12 cellular contexts compared by ENCODE assay signal in the genomic region with DNA sequence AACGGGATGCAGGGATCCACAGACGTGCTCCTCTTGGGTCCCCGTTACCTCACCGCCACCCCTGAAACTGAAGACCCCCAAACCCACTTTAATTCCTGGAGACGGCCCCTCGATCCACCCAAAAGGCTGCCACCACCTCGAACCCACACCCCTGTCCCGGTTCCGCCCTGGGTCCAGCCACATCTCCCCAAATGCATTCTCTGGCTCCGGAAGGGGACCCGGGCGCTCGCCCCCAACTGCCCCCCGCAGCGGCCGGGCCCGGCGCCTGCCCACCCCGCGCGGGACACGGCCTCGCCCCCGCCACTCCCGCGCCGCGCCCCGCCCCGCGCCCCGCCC. TPM values are rescaled to one million over a fixed set of nuclear protein-coding genes. Genes with fewer than 3 reads are reported as not detected.
DNase-seq lines count a peak whose midpoint lies in the region; ATAC-seq and TF ChIP-seq lines count a peak whose summit lies in the region.
"Had no signal": no experiment of that assay in that cellular context is flagged by ENCODE, and none has a peak within 500 bp of the region (broad histone marks: within the 10 kb centered on the region; RNA-seq: fewer than 3 reads in every experiment).

No MANE protein-coding gene starts in this region.

- DNase-seq in MCF 10A (ENCODE audit: unreplicated experiment) (no peak), lung (ENCODE audit: low spot score) (no peak), tibial artery (no peak), Karpas-422 (no peak)
- DNase-seq in activated naive CD4-positive, alpha-beta T cell (lab: John Stamatoyannopoulos, UW) = no peak
- no peak for DNase-seq in effector CD8-positive, alpha-beta T cell (lab: John Stamatoyannopoulos, UW)
- DNase-seq: activated CD4-positive, alpha-beta T cell treated with anti-CD3 and anti-CD28 coated beads, Interleukin-2, amount 50 U/mL, for 4 hours; SIG-M5 had no signal

- no peak overlapping the region for H3K4me2 ChIP-seq in Karpas-422 (ENCODE audit: low read depth, low read length, poor library complexity, severe bottlenecking)

- H3K36me3 Mint-ChIP-seq in MCF 10A (ENCODE audit: insufficient read depth, unreplicated experiment) = peaks cover 28% of the 10 kb centered on the region

- H3K27ac ChIP-seq in HUES6 (ENCODE audit: low read depth, low read length) (no peak overlapping the region), lung (ENCODE audit: low read depth in 1 of 2, low read length in 1 of 2) (peak overlapping the region; percentile 40 to 71), tibial artery (peak overlapping the region; percentile 83 to 97), Karpas-422 (ENCODE audit: low read length) (no peak overlapping the region)

- H2AFZ ChIP-seq in Karpas-422 (ENCODE audit: low read length) = no peak overlapping the region

- H3K4me1 ChIP-seq in HUES6 (ENCODE audit: control insufficient read depth, insufficient read depth, low read length) = peaks cover 16% of the 10 kb centered on the region
- peaks cover 0 to 17% of the 10 kb centered on the region in 2 donors for H3K4me1 ChIP-seq in lung (ENCODE audit: control insufficient read depth in 2 of 2, insufficient read depth in 2 of 2, low read length in 2 of 2)
- H3K4me1 ChIP-seq in tibial artery = peaks cover 12 to 44% (median 29%) of the 10 kb centered on the region in 4 donors
- H3K4me1 ChIP-seq in Karpas-422 (ENCODE audit: low read length) = peaks cover 9% of the 10 kb centered on the region

- no TSS peak for BruUV-seq in MCF 10A (replicated peaks; lab: Mats Ljungman, UMichigan)

- H3K9me3 ChIP-seq in HUES6 (ENCODE audit: control insufficient read depth, insufficient read depth, low read depth, low read length) (no peaks in the 10 kb centered on the region), lung (ENCODE audit: control insufficient read depth in 2 of 2, insufficient read depth in 1 of 2, low read length in 1 of 2) (no peaks in the 10 kb centered on the region), tibial artery (no peaks in the 10 kb centered on the region), Karpas-422 (ENCODE audit: low read length) (no peaks in the 10 kb centered on the region)

- peaks cover 14% of the 10 kb centered on the region; the same call in 1 of the 2 replicates for H4K20me1 ChIP-seq in Karpas-422 (ENCODE audit: insufficient read depth, low read depth, low read length)

- H3K36me3 ChIP-seq in HUES6 (ENCODE audit: control insufficient read depth, insufficient read depth, low read length) = no peaks in the 10 kb centered on the region
- H3K36me3 ChIP-seq in lung (ENCODE audit: control insufficient read depth in 2 of 2, insufficient read depth in 2 of 2, low read length in 2 of 2) = no peaks in the 10 kb centered on the region
- no peaks in the 10 kb centered on the region for H3K36me3 ChIP-seq in tibial artery
- H3K36me3 ChIP-seq in Karpas-422 (ENCODE audit: insufficient read depth, low read length) = no peaks in the 10 kb centered on the region

- CTCF ChIA-PET in MCF 10A (lab: Yijun Ruan, JAX) = interaction anchor here (0.6 to 0.9 kb wide), 2 partner anchors 9 to 108 kb away, joined by 3 read pairs; no protein-coding TSS in a partner anchor

- intact Hi-C loops in MCF 10A (cut with micrococcal nuclease) (loop anchor here (5.0 kb wide), 1 partner anchor 76 kb away; a partner anchor contains a TSS), tibial artery (cut with DNase I; ENCODE audit: low total_unique reads) (no loop called here)

- H3K27me3 ChIP-seq in HUES6 (ENCODE audit: control insufficient read depth, insufficient read depth, low read length) (peaks cover 34% of the 10 kb centered on the region), lung (ENCODE audit: control insufficient read depth, insufficient read depth) (no peaks in the 10 kb centered on the region), tibial artery (no peaks in the 10 kb centered on the region), Karpas-422 (ENCODE audit: low read length) (no peaks in the 10 kb centered on the region)

- peak overlapping the region; percentile 65 for H3K4me3 Mint-ChIP-seq in MCF 10A (ENCODE audit: unreplicated experiment)

- POLR2A ChIA-PET in MCF 10A (lab: Yijun Ruan, JAX) = interaction anchor here (0.6 to 3.7 kb wide), 15 partner anchors 13 to 184 kb away, joined by 3 to 33 read pairs (median 4); a partner anchor contains a TSS

- peak overlapping the region; percentile 79 for H3K27ac Mint-ChIP-seq in MCF 10A (ENCODE audit: low read depth, unreplicated experiment)

- H3K9ac ChIP-seq in HUES6 (ENCODE audit: low read length) (no peak overlapping the region), Karpas-422 (ENCODE audit: low read length) (no peak overlapping the region)

- no peak for ATAC-seq in lung (ENCODE audit: insufficient read depth, low FRiP score)
- ATAC-seq in GM21723 (IDR thresholded peaks at IDR 0.05; ENCODE audit: unreplicated experiment) = no peak

- 6 to 9% methylated on average over 28 to 32 of the region's 32 CpGs for WGBS in lung, 2 donors

- peak overlapping the region; percentile 41; the same call in 1 of the 2 replicates for H3K4me3 ChIP-seq in HUES6 (ENCODE audit: low read depth, low read length)
- H3K4me3 ChIP-seq in lung = no peak overlapping the region
- peak overlapping the region; percentile 61 to 83 for H3K4me3 ChIP-seq in tibial artery
- no peak overlapping the region for H3K4me3 ChIP-seq in Karpas-422 (ENCODE audit: low read length)

- no peaks in the 10 kb centered on the region for H3K9me3 Mint-ChIP-seq in MCF 10A (ENCODE audit: unreplicated experiment)

- no peaks in the 10 kb centered on the region for H3K27me3 Mint-ChIP-seq in MCF 10A (ENCODE audit: insufficient read depth, unreplicated experiment)

- no peaks in the 10 kb centered on the region for H3K9me2 ChIP-seq in Karpas-422 (replicated peaks; ENCODE audit: insufficient read depth, low read length)

- TF ChIP-seq CTCF in MCF 10A (IDR thresholded peaks at IDR 0.05; ENCODE audit: unreplicated experiment) = no peak
- TF ChIP-seq CTCF in lung (IDR thresholded peaks at IDR 0.05; ENCODE audit: control extremely low read depth, extremely low read depth) = no peak
- no peak for TF ChIP-seq CTCF in tibial artery (IDR thresholded peaks at IDR 0.05)

- peaks cover 13% of the 10 kb centered on the region for H3K4me1 Mint-ChIP-seq in MCF 10A (ENCODE audit: insufficient read depth, unreplicated experiment)

- no peaks in the 10 kb centered on the region for H3K79me2 ChIP-seq in Karpas-422 (ENCODE audit: low read length)

RNA-seq across cellular contexts. Expression of a gene that starts 0.2 kb away (rescaled TPM):
- total RNA-seq in MCF 10A (2022) = 172 and 183 TPM in 2 replicates
- 100 to 1,000 TPM in 1 of 2 donors, 10 to 100 TPM in 1; 15.1 to 120 TPM for total RNA-seq in lung
- 100 to 1,000 TPM; 109 to 172 TPM for polyA plus RNA-seq in lung
- 2.3 and 3.0 TPM in 2 replicates for total RNA-seq in Karpas-422 (2014; rRNA removed; shearing (Covaris generic); ENCODE audit: low replicate concordance)

RNA-seq across cellular contexts. Expression of a gene that starts 13.0 kb away (rescaled TPM):
- total RNA-seq in MCF 10A (2022) (53.9 and 68.0 TPM in 2 replicates), lung (10 to 100 TPM; 18.1 to 46.2 TPM)
- polyA plus RNA-seq in lung = 10 to 100 TPM; 32.2 to 41.9 TPM
- 36.5 and 66.5 TPM in 2 replicates for total RNA-seq in Karpas-422 (2014; rRNA removed; shearing (Covaris generic); ENCODE audit: low replicate concordance)

RNA-seq across cellular contexts. Expression of a gene that starts 19.3 kb away (rescaled TPM):
- not detected in 2 replicates for total RNA-seq in MCF 10A (2022)
- 1 to 10 TPM in 1 of 2 donors, not detected in 1; 2.0 TPM for total RNA-seq in lung
- polyA plus RNA-seq in lung = under 1 TPM; 0.10 to 0.60 TPM
- not detected in 2 replicates for total RNA-seq in Karpas-422 (2014; rRNA removed; shearing (Covaris generic); ENCODE audit: low replicate concordance)
- total RNA-seq: Daoy, HT1080 had no signal

RNA-seq across cellular contexts. Expression of a gene that starts 32.8 kb away (rescaled TPM):
- total RNA-seq in MCF 10A (2022) (0.44 TPM in 1 of 2 replicates, not detected in the other), lung (10 to 100 TPM; 33.5 to 45.7 TPM)
- polyA plus RNA-seq in lung = 10 to 100 TPM; 16.2 to 22.7 TPM
- 3.5 TPM in 1 of 2 replicates, not detected in the other for total RNA-seq in Karpas-422 (2014; rRNA removed; shearing (Covaris generic); ENCODE audit: low replicate concordance)
- total RNA-seq: HT1080 had no signal

RNA-seq across cellular contexts. Expression of a gene that starts 36.3 kb away (rescaled TPM):
- total RNA-seq in MCF 10A (2022) = not detected in 2 replicates
- under 1 TPM; 0.23 to 0.46 TPM for total RNA-seq in lung
- under 1 TPM; 0.10 to 0.85 TPM for polyA plus RNA-seq in lung
- total RNA-seq in Karpas-422 (2014; rRNA removed; shearing (Covaris generic); ENCODE audit: low replicate concordance) = not detected in 2 replicates
- total RNA-seq: Daoy, HT1080 had no signal

Comparison
In these comparisons a context has a peak if more than half of its experiments do, and no peak if none do; other contexts are left out.
1. H3K27ac ChIP-seq: peak in lung (2 of 2) and tibial artery (2 of 2); none in HUES6 (single experiment) and Karpas-422 (single experiment).
2. H3K4me3 ChIP-seq: peak in HUES6 (single experiment) and tibial artery (2 of 2); none in lung (single experiment) and Karpas-422 (single experiment).